ENCODE assay signal across 21 cellular contexts in genomic region chr15:81886586-81886985, GRCh38.
A peak's percentile ranks its signal among the peaks of the same experiment; 100 is the strongest.
DNase-seq lines count a peak whose midpoint lies in the region; ATAC-seq, FAIRE-seq and TF ChIP-seq lines count a peak whose summit lies in the region.
"Had no signal": no experiment of that assay in that cellular context is flagged by ENCODE, and none has a peak within 500 bp of the region (broad histone marks: within the 10 kb centered on the region; RNA-seq: fewer than 3 reads in every experiment).

No MANE protein-coding gene starts in this region.

- no peak for ATAC-seq in T-cell (replicated peaks in 1 of 4)
- ATAC-seq in left ventricle myocardium superior: no peak
- ATAC-seq: A549 had no signal

- H3K4me3 Mint-ChIP-seq in T-cell: no peak overlapping the region
- H3K4me3 Mint-ChIP-seq: CD14-positive monocyte, HFFc6 had no signal

- POLR2A ChIA-PET in T-cell (lab: Charles Lee): no interaction called here

- H3K79me2 ChIP-seq in osteoblast (ENCODE audit: insufficient read depth, low read length): no peaks in the 10 kb centered on the region

- no peaks in the 10 kb centered on the region for H3K27me3 ChIP-seq in bronchial epithelial cell (ENCODE audit: control insufficient read depth, insufficient read depth, low read length)
- H3K27me3 ChIP-seq in osteoblast (ENCODE audit: insufficient read depth, low read length): no peaks in the 10 kb centered on the region

- H3K9me3 ChIP-seq in osteoblast (ENCODE audit: low read depth, low read length): no peaks in the 10 kb centered on the region
- H3K9me3 ChIP-seq: A549, Caco-2 had no signal

- DNase-seq in Daoy (ENCODE audit: low read depth) (peak; percentile 78), M059J (ENCODE audit: low read depth) (peak; percentile 72), bronchial epithelial cell (ENCODE audit: low read depth) (peak; percentile 40), osteoblast (ENCODE audit: insufficient read length, low spot score, missing footprints) (no peak), T-cell (no peak), NCI-H146 (lab: John Stamatoyannopoulos, UW) (no peak), NAMALWA (ENCODE audit: low spot score) (no peak), left ventricle myocardium superior (no peak)
- DNase-seq: Caco-2; GOT3; HFFc6; KG1; NCI-H1417 treated with DMSO at 0.1 percent for 48 hours; NCI-H2029 treated with DMSO at 0.1 percent for 48 hours; NCI-H2227 treated with DMSO at 0.1 percent for 48 hours; NCI-H69; NK-92 treated with Interleukin-12 subunit alpha and Interleukin-12 subunit beta, amount 100 ng/mL, for 24 hours had no signal

- peaks cover 0 to 3% of the 10 kb centered on the region in 2 donors for H3K27me3 Mint-ChIP-seq in T-cell

- no peaks in the 10 kb centered on the region for H3K36me3 Mint-ChIP-seq in T-cell
- H3K36me3 Mint-ChIP-seq: CD14-positive monocyte had no signal

- intact Hi-C loops in left ventricle myocardium superior (cut with micrococcal nuclease): no loop called here

- no peak overlapping the region for H3K27ac Mint-ChIP-seq in T-cell
- H3K27ac Mint-ChIP-seq: CD14-positive monocyte, HFFc6 had no signal

- no peak overlapping the region for H3K4me2 ChIP-seq in osteoblast (ENCODE audit: insufficient read depth, low read length)
- H3K4me2 ChIP-seq: A549 had no signal

- H3K4me1 Mint-ChIP-seq in T-cell: no peaks in the 10 kb centered on the region

- H3K36me3 ChIP-seq in bronchial epithelial cell (ENCODE audit: control insufficient read depth, insufficient read depth, low read length) (no peaks in the 10 kb centered on the region), osteoblast (ENCODE audit: insufficient read depth, low read length) (no peaks in the 10 kb centered on the region)

- H3K9me3 Mint-ChIP-seq in T-cell: no peaks in the 10 kb centered on the region

- TF ChIP-seq CTCF in bronchial epithelial cell (IDR thresholded peaks at IDR 0.05; ENCODE audit: insufficient read depth, low read length, severe bottlenecking): no peak
- no peak for TF ChIP-seq CTCF in osteoblast (IDR thresholded peaks at IDR 0.05; ENCODE audit: extremely low read depth, low read depth, low read length)

- no peak overlapping the region for H2AFZ ChIP-seq in osteoblast (ENCODE audit: low read length)

- no peaks in the 10 kb centered on the region for H4K20me1 ChIP-seq in osteoblast (ENCODE audit: insufficient read depth, low read length)

- peak overlapping the region; percentile 11 for H3K27ac ChIP-seq in osteoblast (ENCODE audit: low read depth, low read length)
- H3K27ac ChIP-seq: A549 had no signal

- FAIRE-seq in bronchial epithelial cell (lab: Jason Lieb, UNC): no peak
- FAIRE-seq: A549, G401.6, GM12891 had no signal

- peaks cover 33% of the 10 kb centered on the region for H3K4me1 ChIP-seq in osteoblast (ENCODE audit: insufficient read depth, low read length)
- H3K4me1 ChIP-seq: A549, Caco-2 had no signal

- H3K4me3 ChIP-seq in bronchial epithelial cell (ENCODE audit: low read depth, low read length) (no peak overlapping the region), osteoblast (ENCODE audit: insufficient read depth, low read length) (no peak overlapping the region)
- H3K4me3 ChIP-seq: A549 had no signal

- CTCF ChIA-PET in T-cell (lab: Charles Lee): no interaction called here

Comparison
In these comparisons a context has a peak if more than half of its experiments do, and no peak if none do; other contexts are left out.
1. DNase-seq: peak in Daoy (single experiment), M059J (single experiment) and bronchial epithelial cell (single experiment); none in osteoblast (single experiment), T-cell (0 of 34), NCI-H146 (single experiment), NAMALWA (single experiment) and left ventricle myocardium superior (single experiment).